Comparison of ENCODE assay signal across 8 cellular contexts in genomic region chr2:232315049-232315922, GRCh38.
DNase-seq lines count a peak whose midpoint lies in the region; ATAC-seq and TF ChIP-seq lines count a peak whose summit lies in the region.

No MANE protein-coding gene starts in this region.

- H3K9me3 ChIP-seq in BE2C: no peaks in the 10 kb centered on the region

- no peaks in the 10 kb centered on the region for H3K36me3 ChIP-seq in BE2C

- peaks cover 21% of the 10 kb centered on the region for H3K4me1 Mint-ChIP-seq in nephron progenitor cell

- H3K4me3 Mint-ChIP-seq in nephron progenitor cell: no peak overlapping the region

- H3K27me3 ChIP-seq in BE2C: no peaks in the 10 kb centered on the region

- peak; percentile 67 for ATAC-seq in HG02885 (IDR thresholded peaks at IDR 0.05; ENCODE audit: poor library complexity, unreplicated experiment)
- peak; percentile 89 to 92 for ATAC-seq in activated naive CD4-positive, alpha-beta T cell treated with anti-CD3 and anti-CD28 coated beads, Interleukin-2, amount 50 U/mL, for 72 hours

- H3K4me3 ChIP-seq in BE2C (ENCODE audit: low read depth, low read length): no peak overlapping the region

- peaks cover 0 to 18% of the 10 kb centered on the region in 2 donors for H3K9me3 Mint-ChIP-seq in activated naive CD4-positive, alpha-beta T cell treated with anti-CD3 and anti-CD28 coated beads, Interleukin-2, amount 50 U/mL, for 72 hours
- H3K9me3 Mint-ChIP-seq in nephron progenitor cell: peaks cover 30% of the 10 kb centered on the region

- DNase-seq in GM13976 (ENCODE audit: low spot score) (peak; percentile 68), SIG-M5 treated with dmso at 0.1 percent for 504 hours (lab: John Stamatoyannopoulos, UW; ENCODE audit: unreplicated experiment) (peak; percentile 98), hypothalamus (lab: John Stamatoyannopoulos, UW) (peak in 32 of 51 donors; percentile 11 to 66 (median 44)), nephron progenitor cell (no peak), BE2C (no peak)
- peak; percentile 65 to 85 for DNase-seq in activated naive CD4-positive, alpha-beta T cell treated with anti-CD3 and anti-CD28 coated beads, Interleukin-2, amount 50 U/mL, for 72 hours (ENCODE audit: low spot score in 2 of 2)
- DNase-seq in stimulated activated CD4-positive, alpha-beta T cell treated with anti-CD3 and anti-CD28 coated beads, Interleukin-2, amount 100 ng/mL, for 4 hours (ENCODE audit: low read depth): peak; percentile 48

- TF ChIP-seq CTCF in GM13976 (IDR thresholded peaks at IDR 0.05; ENCODE audit: borderline replicate concordance, control extremely low read depth, extremely low read depth, insufficient read depth, missing control alignments): no peak
- no peak for TF ChIP-seq CTCF in nephron progenitor cell (IDR thresholded peaks at IDR 0.05)
- no peak for TF ChIP-seq CTCF in BE2C (IDR thresholded peaks at IDR 0.05; ENCODE audit: low read depth, low read length)

- peaks cover 16 to 44% of the 10 kb centered on the region in 2 donors for H3K36me3 Mint-ChIP-seq in activated naive CD4-positive, alpha-beta T cell treated with anti-CD3 and anti-CD28 coated beads, Interleukin-2, amount 50 U/mL, for 72 hours
- peaks cover 33% of the 10 kb centered on the region for H3K36me3 Mint-ChIP-seq in nephron progenitor cell (ENCODE audit: low read depth)

- H3K4me1 ChIP-seq in BE2C: peaks cover 8% of the 10 kb centered on the region

- no peaks in the 10 kb centered on the region for H3K27me3 Mint-ChIP-seq in nephron progenitor cell (ENCODE audit: low read depth, poor library complexity)

- in situ Hi-C loops in GM13976 (cut with MboI; ENCODE audit: low sequenced_read_pairs, unreplicated experiment): loop anchor here (10.0 kb wide), 1 partner anchor 390 kb away; the partner anchor contains the start of gene NPPC

- H3K27ac Mint-ChIP-seq in activated naive CD4-positive, alpha-beta T cell treated with anti-CD3 and anti-CD28 coated beads, Interleukin-2, amount 50 U/mL, for 72 hours: peak overlapping the region; percentile 91 to 96
- no peak overlapping the region for H3K27ac Mint-ChIP-seq in nephron progenitor cell

Comparison
In these comparisons a context has a peak if more than half of its experiments do, and no peak if none do; other contexts are left out.
1. DNase-seq: peak in GM13976 (single experiment), SIG-M5 treated with dmso at 0.1 percent for 504 hours (single experiment), activated naive CD4-positive, alpha-beta T cell treated with anti-CD3 and anti-CD28 coated beads, Interleukin-2, amount 50 U/mL, for 72 hours (2 of 2), hypothalamus (32 of 51) and stimulated activated CD4-positive, alpha-beta T cell treated with anti-CD3 and anti-CD28 coated beads, Interleukin-2, amount 100 ng/mL, for 4 hours (single experiment); none in nephron progenitor cell (single experiment) and BE2C (single experiment).